ENCODE assay signal across 1 cellular context in the genomic region with DNA sequence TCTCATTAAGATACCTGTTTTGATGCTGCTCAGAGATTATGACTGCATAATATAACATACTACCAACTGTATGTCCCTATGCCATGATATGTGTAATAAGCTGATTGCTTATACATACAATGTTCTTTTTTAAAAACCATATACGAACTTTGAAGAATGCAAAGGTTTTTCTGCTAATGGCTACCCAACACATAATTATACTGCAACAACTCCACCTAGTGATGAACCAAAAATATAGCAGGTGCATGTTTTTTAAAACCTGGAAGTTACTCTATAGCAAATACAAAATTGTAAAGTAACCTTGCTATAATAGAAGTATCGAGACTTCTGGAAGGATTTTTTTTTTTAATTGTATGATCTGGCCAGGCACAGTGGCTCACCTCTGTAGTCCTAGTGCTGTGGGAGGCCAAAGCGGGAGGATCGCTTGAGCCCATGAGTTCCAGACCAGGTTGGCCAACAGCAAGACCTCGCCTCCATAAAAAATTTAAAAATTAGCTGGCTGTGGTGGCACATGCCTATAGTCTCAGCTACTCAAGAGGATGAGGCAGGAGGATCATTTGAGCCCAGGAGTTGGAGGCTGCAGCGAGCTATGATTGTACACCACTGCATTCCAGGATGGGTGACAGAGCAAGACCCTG.
TF ChIP-seq lines count a peak whose summit lies in the region.

No MANE protein-coding gene starts in this region.

TF ChIP-seq in GM12878, 131 proteins besides CTCF, POLR2A, EP300 and RAD21:
- TF ChIP-seq, protein P1, sequence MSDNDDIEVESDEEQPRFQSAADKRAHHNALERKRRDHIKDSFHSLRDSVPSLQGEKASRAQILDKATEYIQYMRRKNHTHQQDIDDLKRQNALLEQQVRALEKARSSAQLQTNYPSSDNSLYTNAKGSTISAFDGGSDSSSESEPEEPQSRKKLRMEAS (IDR thresholded peaks at IDR 0.05; ENCODE audit: low read depth, low read length): no peak
- peak; percentile 80 for TF ChIP-seq SMC3 (IDR thresholded peaks at IDR 0.05; ENCODE audit: borderline replicate concordance, low read length)
- TF ChIP-seq YY1 (IDR thresholded peaks at IDR 0.05; ENCODE audit: low read depth, low read length): peak; percentile 50; the same call in 1 of the 2 replicates
